13 cellular contexts compared by ENCODE assay signal in genomic region chr5:139838381-139839197, GRCh38. TPM values are rescaled to one million over a fixed set of nuclear protein-coding genes. Genes with fewer than 3 reads are reported as not detected.
DNase-seq lines count a peak whose midpoint lies in the region; ATAC-seq and TF ChIP-seq lines count a peak whose summit lies in the region.
"Had no signal": no experiment of that assay in that cellular context is flagged by ENCODE, and none has a peak within 500 bp of the region (broad histone marks: within the 10 kb centered on the region; RNA-seq: fewer than 3 reads in every experiment).

No MANE protein-coding gene starts in this region.

- H3K27ac ChIP-seq in left ventricle myocardium inferior (replicated peaks) (no peak overlapping the region), RWPE2 (ENCODE audit: poor library complexity, severe bottlenecking) (no peak overlapping the region)

- H3K4me3 ChIP-seq in left ventricle myocardium inferior (no peak overlapping the region), RWPE2 (ENCODE audit: severe bottlenecking) (no peak overlapping the region)
- H3K4me3 ChIP-seq: HAP-1 had no signal

- no peaks in the 10 kb centered on the region for H3K36me3 ChIP-seq in left ventricle myocardium inferior
- H3K36me3 ChIP-seq in RWPE2 (ENCODE audit: low read depth): no peaks in the 10 kb centered on the region
- H3K36me3 ChIP-seq: HAP-1 had no signal

- no peak for ATAC-seq in RWPE2 (ENCODE audit: low read depth)

- H3K4me1 ChIP-seq in left ventricle myocardium inferior (no peaks in the 10 kb centered on the region), RWPE2 (ENCODE audit: insufficient read depth, poor library complexity, severe bottlenecking) (no peaks in the 10 kb centered on the region)
- H3K4me1 ChIP-seq: HAP-1 had no signal

- in situ Hi-C loops in GM13976 (cut with MboI; ENCODE audit: low sequenced_read_pairs, unreplicated experiment): no loop called here

- TF ChIP-seq CTCF in left ventricle myocardium inferior (IDR thresholded peaks at IDR 0.05; ENCODE audit: borderline replicate concordance) (no peak), RWPE2 (IDR thresholded peaks at IDR 0.05; ENCODE audit: poor library complexity, severe bottlenecking) (no peak), GM13976 (IDR thresholded peaks at IDR 0.05; ENCODE audit: borderline replicate concordance, control extremely low read depth, extremely low read depth, insufficient read depth, missing control alignments) (no peak)

- intact Hi-C loops in cardiac septum (cut with DNase I): no loop called here
- intact Hi-C loops in left ventricle myocardium inferior (cut with micrococcal nuclease): no loop called here
- intact Hi-C loops in posterior vena cava (cut with DNase I): no loop called here

- DNase-seq in cardiac septum (ENCODE audit: low spot score) (peak; percentile 72), left ventricle myocardium inferior (no peak), RWPE2 (ENCODE audit: low spot score) (peak; percentile 59), posterior vena cava (ENCODE audit: low spot score) (peak; percentile 69), NCI-H345 (lab: John Stamatoyannopoulos, UW) (no peak), 8988T (no peak), GM13976 (ENCODE audit: low spot score) (no peak)
- DNase-seq: C1 segment of cervical spinal cord; CD4-positive, alpha-beta memory T cell; DMS79 treated with DMSO at 0.1 percent for 48 hours; EL; GOT3 had no signal

- no peaks in the 10 kb centered on the region for H3K9me3 ChIP-seq in left ventricle myocardium inferior (replicated peaks)
- H3K9me3 ChIP-seq in RWPE2 (ENCODE audit: severe bottlenecking): no peaks in the 10 kb centered on the region
- H3K9me3 ChIP-seq: HAP-1 had no signal

- H3K27me3 ChIP-seq in left ventricle myocardium inferior (ENCODE audit: low read depth) (peaks cover 51% of the 10 kb centered on the region), RWPE2 (ENCODE audit: insufficient read depth, poor library complexity, severe bottlenecking) (no peaks in the 10 kb centered on the region)

RNA-seq across cellular contexts. Expression of gene PSD2, which starts 43.0 kb away (rescaled TPM):
- total RNA-seq in cardiac septum (0.08 TPM), left ventricle myocardium inferior (not detected), posterior vena cava (under 1 TPM; 0.14 TPM)
- total RNA-seq: CD4-positive, alpha-beta memory T cell had no signal

Comparison
In these comparisons a context has a peak if more than half of its experiments do, and no peak if none do; other contexts are left out.
1. DNase-seq: peak in cardiac septum (single experiment), RWPE2 (single experiment) and posterior vena cava (single experiment); none in left ventricle myocardium inferior (single experiment), NCI-H345 (single experiment), 8988T (single experiment) and GM13976 (single experiment).